Comparison of ENCODE assay signal across 1 cellular context in the genomic region with DNA sequence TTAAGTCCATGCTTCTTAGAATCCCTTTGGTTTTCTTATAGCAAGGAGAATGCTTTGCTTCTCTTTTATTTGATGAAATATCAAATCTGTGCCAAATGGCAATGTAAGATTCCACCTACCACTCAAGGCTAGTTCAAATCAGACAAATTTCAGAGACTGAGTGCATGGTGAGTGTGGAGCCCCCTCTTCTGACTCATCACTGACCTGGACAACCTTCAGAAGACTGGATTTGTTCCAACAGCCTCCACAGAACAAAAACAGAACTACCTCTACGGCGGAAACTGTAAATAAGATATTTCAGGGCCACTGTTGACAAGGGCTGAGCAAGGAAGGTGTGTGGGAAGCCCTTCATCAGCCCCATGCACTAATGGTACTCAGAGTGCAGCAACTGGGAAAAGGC.
TF ChIP-seq lines count a peak whose summit lies in the region.

No MANE protein-coding gene starts in this region.

TF ChIP-seq in GM23338, 12 proteins besides CTCF, POLR2A, EP300 and RAD21:
- TF ChIP-seq NANOG (IDR thresholded peaks at IDR 0.05; ENCODE audit: borderline replicate concordance), result no peak
- TF ChIP-seq POLR2AphosphoS5 (IDR thresholded peaks at IDR 0.05; ENCODE audit: low read depth), result no peak
- TF ChIP-seq ZNF114 (CRISPR knock-in tag; IDR thresholded peaks at IDR 0.05), result no peak
- no peak for TF ChIP-seq EZH2phosphoT487 (IDR thresholded peaks at IDR 0.05; ENCODE audit: unreplicated experiment)
- TF ChIP-seq ZNF462 (CRISPR knock-in tag; IDR thresholded peaks at IDR 0.05), result no peak
- no peak for TF ChIP-seq CREB1 (CRISPR knock-in tag; IDR thresholded peaks at IDR 0.05; ENCODE audit: low read depth)
- TF ChIP-seq EZH2 (IDR thresholded peaks at IDR 0.05; ENCODE audit: low read depth, unreplicated experiment), result no peak
- TF ChIP-seq, protein P1, sequence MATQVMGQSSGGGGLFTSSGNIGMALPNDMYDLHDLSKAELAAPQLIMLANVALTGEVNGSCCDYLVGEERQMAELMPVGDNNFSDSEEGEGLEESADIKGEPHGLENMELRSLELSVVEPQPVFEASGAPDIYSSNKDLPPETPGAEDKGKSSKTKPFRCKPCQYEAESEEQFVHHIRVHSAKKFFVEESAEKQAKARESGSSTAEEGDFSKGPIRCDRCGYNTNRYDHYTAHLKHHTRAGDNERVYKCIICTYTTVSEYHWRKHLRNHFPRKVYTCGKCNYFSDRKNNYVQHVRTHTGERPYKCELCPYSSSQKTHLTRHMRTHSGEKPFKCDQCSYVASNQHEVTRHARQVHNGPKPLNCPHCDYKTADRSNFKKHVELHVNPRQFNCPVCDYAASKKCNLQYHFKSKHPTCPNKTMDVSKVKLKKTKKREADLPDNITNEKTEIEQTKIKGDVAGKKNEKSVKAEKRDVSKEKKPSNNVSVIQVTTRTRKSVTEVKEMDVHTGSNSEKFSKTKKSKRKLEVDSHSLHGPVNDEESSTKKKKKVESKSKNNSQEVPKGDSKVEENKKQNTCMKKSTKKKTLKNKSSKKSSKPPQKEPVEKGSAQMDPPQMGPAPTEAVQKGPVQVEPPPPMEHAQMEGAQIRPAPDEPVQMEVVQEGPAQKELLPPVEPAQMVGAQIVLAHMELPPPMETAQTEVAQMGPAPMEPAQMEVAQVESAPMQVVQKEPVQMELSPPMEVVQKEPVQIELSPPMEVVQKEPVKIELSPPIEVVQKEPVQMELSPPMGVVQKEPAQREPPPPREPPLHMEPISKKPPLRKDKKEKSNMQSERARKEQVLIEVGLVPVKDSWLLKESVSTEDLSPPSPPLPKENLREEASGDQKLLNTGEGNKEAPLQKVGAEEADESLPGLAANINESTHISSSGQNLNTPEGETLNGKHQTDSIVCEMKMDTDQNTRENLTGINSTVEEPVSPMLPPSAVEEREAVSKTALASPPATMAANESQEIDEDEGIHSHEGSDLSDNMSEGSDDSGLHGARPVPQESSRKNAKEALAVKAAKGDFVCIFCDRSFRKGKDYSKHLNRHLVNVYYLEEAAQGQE (IDR thresholded peaks at IDR 0.05; ENCODE audit: unreplicated experiment), result no peak
- no peak for TF ChIP-seq STAT1 (IDR thresholded peaks at IDR 0.05; ENCODE audit: unreplicated experiment)
- TF ChIP-seq, protein P2, sequence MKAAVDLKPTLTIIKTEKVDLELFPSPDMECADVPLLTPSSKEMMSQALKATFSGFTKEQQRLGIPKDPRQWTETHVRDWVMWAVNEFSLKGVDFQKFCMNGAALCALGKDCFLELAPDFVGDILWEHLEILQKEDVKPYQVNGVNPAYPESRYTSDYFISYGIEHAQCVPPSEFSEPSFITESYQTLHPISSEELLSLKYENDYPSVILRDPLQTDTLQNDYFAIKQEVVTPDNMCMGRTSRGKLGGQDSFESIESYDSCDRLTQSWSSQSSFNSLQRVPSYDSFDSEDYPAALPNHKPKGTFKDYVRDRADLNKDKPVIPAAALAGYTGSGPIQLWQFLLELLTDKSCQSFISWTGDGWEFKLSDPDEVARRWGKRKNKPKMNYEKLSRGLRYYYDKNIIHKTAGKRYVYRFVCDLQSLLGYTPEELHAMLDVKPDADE (IDR thresholded peaks at IDR 0.05), result no peak
- no peak for TF ChIP-seq ZNF331 (CRISPR knock-in tag; IDR thresholded peaks at IDR 0.05; ENCODE audit: low read depth)
- no peak for TF ChIP-seq JUNB (IDR thresholded peaks at IDR 0.05; ENCODE audit: unreplicated experiment)
